13 cellular contexts compared by ENCODE assay signal in genomic region chr14:66610154-66610563, GRCh38.
DNase-seq lines count a peak whose midpoint lies in the region; ATAC-seq, FAIRE-seq and TF ChIP-seq lines count a peak whose summit lies in the region.
"Had no signal": no experiment of that assay in that cellular context is flagged by ENCODE, and none has a peak within 500 bp of the region (broad histone marks: within the 10 kb centered on the region; RNA-seq: fewer than 3 reads in every experiment).

No MANE protein-coding gene starts in this region.

- no peak for ATAC-seq in GM12878
- peak; percentile 24 for ATAC-seq in naive thymus-derived CD4-positive, alpha-beta T cell
- ATAC-seq in HG02759 (IDR thresholded peaks at IDR 0.05; ENCODE audit: unreplicated experiment): no peak
- ATAC-seq in GM19351 (IDR thresholded peaks at IDR 0.05; ENCODE audit: unreplicated experiment): no peak

- H3K4me3 Mint-ChIP-seq in naive thymus-derived CD4-positive, alpha-beta T cell: peak overlapping the region in 2 of 10 donors; percentile 41 to 53
- H3K4me3 Mint-ChIP-seq: B cell; natural killer cell treated with Interleukin-12 subunit alpha and Interleukin-12 subunit beta and Interleukin-15 and Interleukin-18, amount 100 ng/mL, for 72 hours had no signal

- H3K4me1 Mint-ChIP-seq in naive thymus-derived CD4-positive, alpha-beta T cell: peaks cover 0 to 16% (median 14%) of the 10 kb centered on the region in 7 donors

- peak; percentile 64 for TF ChIP-seq RAD21 in GM12878 (IDR thresholded peaks at IDR 0.05; ENCODE audit: insufficient read depth, low read depth, low read length)

- TF ChIP-seq CTCF in LNCaP clone FGC (IDR thresholded peaks at IDR 0.05; ENCODE audit: control insufficient read depth, extremely low read depth, insufficient read depth) (peak; percentile 37), GM12878 (IDR thresholded peaks at IDR 0.05 in 2 of 3, conservative IDR thresholded peaks at IDR 0.05 in 1 of 3; ENCODE audit: control insufficient read depth in 2 of 3, extremely low read depth in 1 of 3, insufficient read depth in 1 of 3, low read depth in 3 of 3, low read length in 3 of 3) (peak in 2 of 3 experiments; percentile 21 to 52; a peak in 3 of 6 replicates)

- H3K4me3 ChIP-seq in LNCaP clone FGC (ENCODE audit: low read depth, low read length): no peak overlapping the region
- no peak overlapping the region for H3K4me3 ChIP-seq in GM12878
- no peak overlapping the region for H3K4me3 ChIP-seq in naive thymus-derived CD4-positive, alpha-beta T cell (ENCODE audit: low read length)

- WGBS in GM12878 (ENCODE audit: insufficient coverage, insufficient replicate concordance, low lambda C conversion rate, missing lambda C conversion rate): 66% methylated on average over 4 of the region's 4 CpGs

- CTCF ChIA-PET in GM12878 (lab: Yijun Ruan, JAX): interaction anchor here (0.9 kb wide), 1 partner anchor 8 kb away, joined by 3 read pairs; no protein-coding TSS in a partner anchor
- CTCF ChIA-PET in naive thymus-derived CD4-positive, alpha-beta T cell (lab: Charles Lee): no interaction called here

- TF ChIP-seq POLR2A in GM12878 (IDR thresholded peaks at IDR 0.05; ENCODE audit: low read depth, low read length): no peak

- FAIRE-seq in GM12878 (lab: Jason Lieb, UNC): peak; percentile 64

- H3K27me3 ChIP-seq in GM12878 (replicated peaks in 1 of 2; ENCODE audit: control insufficient read depth in 2 of 2, insufficient read depth in 2 of 2, low read length in 1 of 2): no peaks in the 10 kb centered on the region
- H3K27me3 ChIP-seq in naive thymus-derived CD4-positive, alpha-beta T cell (ENCODE audit: control insufficient read depth in 2 of 2, insufficient read depth in 2 of 2, low read length in 2 of 2): no peaks in the 10 kb centered on the region

- peaks cover 0 to 5% (median 0%) of the 10 kb centered on the region in 5 donors for H3K27me3 Mint-ChIP-seq in naive thymus-derived CD4-positive, alpha-beta T cell
- H3K27me3 Mint-ChIP-seq: B cell; natural killer cell treated with Interleukin-12 subunit alpha and Interleukin-12 subunit beta and Interleukin-15 and Interleukin-18, amount 100 ng/mL, for 72 hours had no signal

- RAD21 ChIA-PET in GM12878 (lab: Charles Lee; ENCODE audit: unreplicated experiment): interaction anchor here (0.9 kb wide), 1 partner anchor 40 kb away, joined by 3 read pairs; no protein-coding TSS in a partner anchor

- H3K79me2 ChIP-seq in GM12878 (ENCODE audit: control insufficient read depth, insufficient read depth, low read length): peaks cover 29% of the 10 kb centered on the region

- no peaks in the 10 kb centered on the region for H3K36me3 ChIP-seq in GM12878 (ENCODE audit: control insufficient read depth in 2 of 2, insufficient read depth in 2 of 2, low read length in 1 of 2)
- H3K36me3 ChIP-seq in naive thymus-derived CD4-positive, alpha-beta T cell (ENCODE audit: control insufficient read depth in 2 of 3, insufficient read depth in 3 of 3, low read length in 3 of 3): no peaks in the 10 kb centered on the region

- peaks cover 4 to 87% (median 39%) of the 10 kb centered on the region in 11 donors for H3K9me3 Mint-ChIP-seq in naive thymus-derived CD4-positive, alpha-beta T cell

- no peak overlapping the region for H3K4me2 ChIP-seq in GM12878 (ENCODE audit: control insufficient read depth, insufficient read depth)

- POLR2A ChIA-PET in GM12878 (lab: Charles Lee): no interaction called here
- POLR2A ChIA-PET in naive thymus-derived CD4-positive, alpha-beta T cell (lab: Charles Lee): no interaction called here

- TF ChIP-seq EP300 in GM12878 (IDR thresholded peaks at IDR 0.05; ENCODE audit: borderline replicate concordance in 1 of 2, control insufficient read depth in 1 of 2, low read depth in 2 of 2, low read length in 2 of 2): no peak

- 0 out of 2 replicates have a peak overlapping the region, but pooled peaks have one; percentile 2 for H2AFZ ChIP-seq in GM12878 (ENCODE audit: control insufficient read depth, low read depth, low read length)

- in situ Hi-C loops in GM12878 (cut with MboI): no loop called here

- H4K20me1 ChIP-seq in GM12878 (ENCODE audit: control insufficient read depth, insufficient read depth): no peaks in the 10 kb centered on the region

- H3K4me1 ChIP-seq in GM12878 (ENCODE audit: control insufficient read depth, insufficient read depth, low read length): no peaks in the 10 kb centered on the region
- H3K4me1 ChIP-seq in naive thymus-derived CD4-positive, alpha-beta T cell (ENCODE audit: control insufficient read depth in 2 of 2, insufficient read depth in 2 of 2, low read length in 2 of 2): no peaks in the 10 kb centered on the region

- H3K9ac ChIP-seq in GM12878 (ENCODE audit: control insufficient read depth, insufficient read depth, low read length): no peak overlapping the region

- no peak overlapping the region for H3K27ac ChIP-seq in GM12878 (ENCODE audit: control insufficient read depth, insufficient read depth)
- H3K27ac ChIP-seq in naive thymus-derived CD4-positive, alpha-beta T cell (ENCODE audit: low read depth, low read length): no peak overlapping the region
- H3K27ac ChIP-seq: epithelial cell of prostate had no signal

- SMC1A ChIA-PET in GM12878 (lab: Charles Lee; ENCODE audit: uncharacterized antibody, unreplicated experiment): interaction anchor here (1.0 kb wide), 1 partner anchor 30 kb away, joined by 3 read pairs; no protein-coding TSS in a partner anchor

- peaks cover 8% of the 10 kb centered on the region for H3K9me3 ChIP-seq in GM12878 (replicated peaks; ENCODE audit: control insufficient read depth, insufficient read depth, low read length)
- H3K9me3 ChIP-seq in naive thymus-derived CD4-positive, alpha-beta T cell (ENCODE audit: control insufficient read depth in 2 of 3, low read length in 3 of 3): peaks cover 0 to 21% (median 6%) of the 10 kb centered on the region in 3 experiments

- intact Hi-C loops in GM12878 (cut with micrococcal nuclease; ENCODE audit: unreplicated experiment): no loop called here
- intact Hi-C loops in naive thymus-derived CD4-positive, alpha-beta T cell (cut with micrococcal nuclease): loop anchor here in 1 of 2 donors (1.0 to 2.0 kb wide), 2 partner anchors 115 to 507 kb away; no protein-coding TSS in a partner anchor

- no TSS peak for BruUV-seq in GM12878 (replicated peaks; lab: Mats Ljungman, UMichigan)

- peak overlapping the region in 7 of 9 donors; percentile 9 to 85 (median 31) for H3K27ac Mint-ChIP-seq in naive thymus-derived CD4-positive, alpha-beta T cell
- H3K27ac Mint-ChIP-seq: B cell; natural killer cell treated with Interleukin-12 subunit alpha and Interleukin-12 subunit beta and Interleukin-15 and Interleukin-18, amount 100 ng/mL, for 72 hours had no signal

- DNase-seq in SIG-M5 treated with dmso at 0.1 percent for 504 hours (lab: John Stamatoyannopoulos, UW; ENCODE audit: unreplicated experiment) (peak; percentile 35), SIG-M5 (lab: John Stamatoyannopoulos, UW) (no peak), LNCaP clone FGC (ENCODE audit: low read depth) (no peak), GM12878 (ENCODE audit: low read depth, low spot score) (no peak), superior temporal gyrus (ENCODE audit: extremely low spot score) (no peak)
- peak in 5 of 9 donors; percentile 1 to 46 (median 5) for DNase-seq in naive thymus-derived CD4-positive, alpha-beta T cell
- DNase-seq: activated CD4-positive, CD25-positive, alpha-beta regulatory T cell treated with anti-CD3 and anti-CD28 coated beads, Interleukin-2, amount 50 U/mL, for 72 hours; NCI-H1105 treated with DMSO at 0.1 percent for 48 hours had no signal

- peaks cover 3 to 67% (median 13%) of the 10 kb centered on the region in 5 donors for H3K36me3 Mint-ChIP-seq in naive thymus-derived CD4-positive, alpha-beta T cell

TF ChIP-seq in GM12878, 131 proteins besides CTCF, POLR2A, EP300 and RAD21:
- TF ChIP-seq YY1 (IDR thresholded peaks at IDR 0.05; ENCODE audit: low read depth, low read length) (peak; percentile 45; the same call in 1 of the 2 replicates), PBX3 (IDR thresholded peaks at IDR 0.05; ENCODE audit: insufficient replicate concordance, low read depth, low read length) (no peak)

Comparison
In these comparisons a context has a peak if more than half of its experiments do, and no peak if none do; other contexts are left out.
1. DNase-seq: peak in SIG-M5 treated with dmso at 0.1 percent for 504 hours (single experiment) and naive thymus-derived CD4-positive, alpha-beta T cell (5 of 9); none in SIG-M5 (single experiment), LNCaP clone FGC (single experiment), GM12878 (single experiment) and superior temporal gyrus (single experiment).